In genomic region chr5:139197710-139198669, GRCh38 we compare ENCODE assay signal across 8 cellular contexts. TPM values are rescaled to one million over a fixed set of nuclear protein-coding genes. Genes with fewer than 3 reads are reported as not detected.
DNase-seq lines count a peak whose midpoint lies in the region; ATAC-seq and TF ChIP-seq lines count a peak whose summit lies in the region.

TSS of gene SIL1 (minus strand) at chr5:139198368. CDS start at chr5:139127843, 70,525 bp downstream.

- CTCF ChIA-PET in HEK293T (lab: Yijun Ruan, JAX): interaction anchor here (0.6 kb wide), 1 partner anchor 10 kb away, joined by 3 read pairs; no protein-coding TSS in a partner anchor

- peak within 1 kb of the TSS; percentile 84 for H3K4me2 ChIP-seq in neural progenitor cell

- H3K9me3 ChIP-seq in SJSA1 (replicated peaks) (no peaks in the 10 kb centered on the region), neural progenitor cell (ENCODE audit: low read depth) (no peaks in the 10 kb centered on the region), stomach smooth muscle (ENCODE audit: control insufficient read depth in 2 of 2, low read length in 2 of 2) (no peaks in the 10 kb centered on the region)

- H3K9ac ChIP-seq in neural progenitor cell: peak within 1 kb of the TSS; percentile 58
- H3K9ac ChIP-seq in stomach smooth muscle (ENCODE audit: low read length in 2 of 2): peak within 1 kb of the TSS; percentile 97 to 99

- ATAC-seq in foreskin keratinocyte: peak; percentile 96

- H3K27ac Mint-ChIP-seq in neural progenitor cell: peak within 1 kb of the TSS; percentile 46

- H3K27ac ChIP-seq in SJSA1 (peak within 1 kb of the TSS; percentile 68), foreskin keratinocyte (peak within 1 kb of the TSS; percentile 88), neural progenitor cell (peak within 1 kb of the TSS; percentile 81), stomach smooth muscle (ENCODE audit: low read length) (peak within 1 kb of the TSS; percentile 86)

- POLR2A ChIA-PET in HEK293T (lab: Yijun Ruan, JAX): interaction anchor here (0.6 to 1.8 kb wide), 21 partner anchors 9 to 188 kb away, joined by 3 to 22 read pairs (median 4); partner anchors contain the start of gene MATR3

- TF ChIP-seq CTCF in foreskin keratinocyte (conservative IDR thresholded peaks at IDR 0.05) (no peak), neural progenitor cell (IDR thresholded peaks at IDR 0.05) (no peak)

- H3K4me1 Mint-ChIP-seq in neural progenitor cell: peaks cover 28% of the 10 kb centered on the region

- H3K4me3 ChIP-seq in SJSA1 (peak within 1 kb of the TSS; percentile 65), neural progenitor cell (peak within 1 kb of the TSS; percentile 50), stomach smooth muscle (ENCODE audit: low read length in 2 of 2) (peak within 1 kb of the TSS; percentile 87 to 89)

- peaks cover 5% of the 10 kb centered on the region for H3K79me2 ChIP-seq in neural progenitor cell (ENCODE audit: low read depth)

- DNase-seq in GM03348 (ENCODE audit: low spot score) (peak; percentile 99), HEK293T (ENCODE audit: extremely low spot score) (peak; percentile 98), MV-4-11 (lab: John Stamatoyannopoulos, UW) (peak; percentile 89), SJSA1 (ENCODE audit: low read depth in 1 of 2, low spot score in 2 of 2) (peak; percentile 90 to 99), foreskin keratinocyte (peak; percentile 64 to 83), neural progenitor cell (ENCODE audit: low spot score) (peak; percentile 98)
- DNase-seq in activated naive CD4-positive, alpha-beta T cell (lab: John Stamatoyannopoulos, UW): peak; percentile 91 to 97 (median 92)

- H3K4me1 ChIP-seq in SJSA1 (replicated peaks): no peaks in the 10 kb centered on the region
- peaks cover 8% of the 10 kb centered on the region for H3K4me1 ChIP-seq in foreskin keratinocyte
- peaks cover 14% of the 10 kb centered on the region for H3K4me1 ChIP-seq in neural progenitor cell
- H3K4me1 ChIP-seq in stomach smooth muscle (ENCODE audit: control insufficient read depth, insufficient read depth, low read length): peaks cover 13% of the 10 kb centered on the region

- H3K36me3 Mint-ChIP-seq in neural progenitor cell: peaks cover 12% of the 10 kb centered on the region

- H3K27me3 Mint-ChIP-seq in neural progenitor cell (ENCODE audit: insufficient read depth, low read depth): peaks cover 4% of the 10 kb centered on the region

- H2AFZ ChIP-seq in neural progenitor cell (replicated peaks): peak within 1 kb of the TSS; percentile 73

- peaks cover 26% of the 10 kb centered on the region for H3F3A ChIP-seq in neural progenitor cell (ENCODE audit: low read depth)

- H3K27me3 ChIP-seq in SJSA1 (replicated peaks) (no peaks in the 10 kb centered on the region), foreskin keratinocyte (no peaks in the 10 kb centered on the region), neural progenitor cell (no peaks in the 10 kb centered on the region), stomach smooth muscle (ENCODE audit: control insufficient read depth in 1 of 2, insufficient read depth in 2 of 2, low read length in 2 of 2) (no peaks in the 10 kb centered on the region)

- H3K4me3 Mint-ChIP-seq in neural progenitor cell: peak within 1 kb of the TSS; percentile 84

- H3K36me3 ChIP-seq in SJSA1: peaks cover 11% of the 10 kb centered on the region
- no peaks in the 10 kb centered on the region for H3K36me3 ChIP-seq in neural progenitor cell
- no peaks in the 10 kb centered on the region for H3K36me3 ChIP-seq in stomach smooth muscle (ENCODE audit: control insufficient read depth in 2 of 2, insufficient read depth in 2 of 2, low read length in 2 of 2)

- H3K9me3 Mint-ChIP-seq in neural progenitor cell: no peaks in the 10 kb centered on the region

- H4K20me1 ChIP-seq in neural progenitor cell (ENCODE audit: low read depth): no peaks in the 10 kb centered on the region

TF ChIP-seq in HEK293T, 16 proteins besides CTCF, POLR2A, EP300 and RAD21:
- no peak for TF ChIP-seq FOXK2 (IDR thresholded peaks at IDR 0.05)
- no peak for TF ChIP-seq ARNT (IDR thresholded peaks at IDR 0.05)
- peak; percentile 31; the same call in 1 of the 2 replicates for TF ChIP-seq PKNOX1 (IDR thresholded peaks at IDR 0.05)
- TF ChIP-seq ZNF384 (IDR thresholded peaks at IDR 0.05): no peak
- TF ChIP-seq NFRKB (IDR thresholded peaks at IDR 0.05): no peak
- no peak for TF ChIP-seq FOXA1 (IDR thresholded peaks at IDR 0.05)
- no peak for TF ChIP-seq SP1 (IDR thresholded peaks at IDR 0.05)
- no peak for TF ChIP-seq TARDBP (IDR thresholded peaks at IDR 0.05)
- peak; percentile 68; the same call in 1 of the 2 replicates for TF ChIP-seq L3MBTL2 (conservative IDR thresholded peaks at IDR 0.05)
- no peak for TF ChIP-seq FOXM1 (IDR thresholded peaks at IDR 0.05; ENCODE audit: borderline replicate concordance)
- 0 out of 2 replicates have a peak, but pooled peaks have one; percentile 24 for TF ChIP-seq ELF4 (IDR thresholded peaks at IDR 0.05)
- no peak for TF ChIP-seq BHLHE40 (IDR thresholded peaks at IDR 0.05; ENCODE audit: borderline replicate concordance)
- TF ChIP-seq CTBP1 (IDR thresholded peaks at IDR 0.05; ENCODE audit: borderline replicate concordance): no peak
- no peak for TF ChIP-seq SUZ12 (IDR thresholded peaks at IDR 0.05)
- TF ChIP-seq HDGF (IDR thresholded peaks at IDR 0.05; ENCODE audit: borderline replicate concordance): no peak

RNA-seq across cellular contexts. Expression of gene SIL1, which starts in this region (rescaled TPM):
- total RNA-seq in SJSA1 (2014; rRNA removed; shearing (Covaris generic)): 42.5 and 58.2 TPM in 2 replicates
- total RNA-seq in foreskin keratinocyte (32.1 and 37.9 TPM in 2 replicates), neural progenitor cell (ENCODE audit: low replicate concordance) (5.5 and 9.7 TPM in 2 replicates)
- 47.9 and 55.3 TPM in 2 replicates for polyA plus RNA-seq in foreskin keratinocyte

Comparison
In these comparisons a context has a peak if more than half of its experiments do, and no peak if none do; other contexts are left out.
1. Peak in every context shown above with its lines: DNase-seq, ATAC-seq, H3K4me3 ChIP-seq and H3K27ac ChIP-seq.